8 cellular contexts compared by ENCODE assay signal in genomic region chr19:48970923-48971395, GRCh38. TPM values are rescaled to one million over a fixed set of nuclear protein-coding genes. Genes with fewer than 3 reads are reported as not detected.
DNase-seq lines count a peak whose midpoint lies in the region; ATAC-seq and TF ChIP-seq lines count a peak whose summit lies in the region.

No MANE protein-coding gene starts in this region.

- H3K27me3 ChIP-seq in H7 (ENCODE audit: control insufficient read depth, insufficient read depth, low read length) = no peaks in the 10 kb centered on the region

- intact Hi-C loops in mucosa of descending colon (cut with DNase I, micrococcal nuclease) = loop anchor here in 1 of 2 donors (10.0 kb wide), 1 partner anchor 176 kb away; no protein-coding TSS in a partner anchor

- POLR2A ChIA-PET in activated CD8-positive, alpha-beta T cell treated with anti-CD3 and anti-CD28 coated beads, Interleukin-2, amount 10 ng/mL, durations not matched to agents 7 days and 5 days (lab: Charles Lee) = interaction anchor here (0.8 to 1.2 kb wide), 6 partner anchors 9 to 134 kb away, joined by 3 to 4 read pairs (median 3); partner anchors contain the start of gene GYS1

- CTCF ChIA-PET in activated CD8-positive, alpha-beta T cell treated with anti-CD3 and anti-CD28 coated beads, Interleukin-2, amount 10 ng/mL, durations not matched to agents 7 days and 5 days (lab: Charles Lee) = interaction anchor here (0.6 to 3.4 kb wide), 41 partner anchors 9 to 325 kb away, joined by 3 to 39 read pairs (median 4); partner anchors contain the start of genes BAX, CA11, DHDH and GYS1

- no peak overlapping the region for H3K4me3 ChIP-seq in H7 (ENCODE audit: insufficient read depth, low read depth, low read length)
- H3K4me3 ChIP-seq in mucosa of descending colon = no peak overlapping the region

- H3K9me3 ChIP-seq in mucosa of descending colon = no peaks in the 10 kb centered on the region

- H3K9me3 Mint-ChIP-seq in activated CD8-positive, alpha-beta T cell treated with anti-CD3 and anti-CD28 coated beads, Interleukin-2, amount 10 ng/mL, durations not matched to agents 7 days and 5 days (ENCODE audit: insufficient read depth) = no peaks in the 10 kb centered on the region
- no peaks in the 10 kb centered on the region for H3K9me3 Mint-ChIP-seq in effector memory CD8-positive, alpha-beta T cell

- H3K36me3 ChIP-seq in H7 (replicated peaks; ENCODE audit: control insufficient read depth, insufficient read depth, low read length) (peaks cover 23% of the 10 kb centered on the region), mucosa of descending colon (ENCODE audit: low read depth) (peaks cover 7% of the 10 kb centered on the region)

- H3K4me1 Mint-ChIP-seq in activated CD8-positive, alpha-beta T cell treated with anti-CD3 and anti-CD28 coated beads, Interleukin-2, amount 10 ng/mL, durations not matched to agents 7 days and 5 days (ENCODE audit: low read depth) = peaks cover 31% of the 10 kb centered on the region
- peaks cover 13 to 20% of the 10 kb centered on the region in 2 donors for H3K4me1 Mint-ChIP-seq in effector memory CD8-positive, alpha-beta T cell (ENCODE audit: low read depth in 2 of 2)

- H3K27me3 Mint-ChIP-seq in activated CD8-positive, alpha-beta T cell treated with anti-CD3 and anti-CD28 coated beads, Interleukin-2, amount 10 ng/mL, durations not matched to agents 7 days and 5 days (ENCODE audit: low read depth) = no peaks in the 10 kb centered on the region
- no peaks in the 10 kb centered on the region for H3K27me3 Mint-ChIP-seq in effector memory CD8-positive, alpha-beta T cell

- peaks cover 46% of the 10 kb centered on the region for H3K36me3 Mint-ChIP-seq in activated CD8-positive, alpha-beta T cell treated with anti-CD3 and anti-CD28 coated beads, Interleukin-2, amount 10 ng/mL, durations not matched to agents 7 days and 5 days (ENCODE audit: low read depth)
- peaks cover 47% of the 10 kb centered on the region for H3K36me3 Mint-ChIP-seq in effector memory CD8-positive, alpha-beta T cell (ENCODE audit: insufficient read depth)

- peak; percentile 76 for DNase-seq in AG08396 (ENCODE audit: low spot score)
- peak; percentile 92 for DNase-seq in H7
- DNase-seq in NCI-H774 (lab: John Stamatoyannopoulos, UW) = peak; percentile 11
- DNase-seq in activated CD8-positive, alpha-beta T cell treated with anti-CD3 and anti-CD28 coated beads, Interleukin-2, amount 10 ng/mL, durations not matched to agents 7 days and 5 days = peak; percentile 89
- DNase-seq in effector memory CD8-positive, alpha-beta T cell = peak; percentile 79 to 82 (median 80)
- peak; percentile 80 to 92 (median 85) for DNase-seq in mucosa of descending colon
- DNase-seq in stimulated activated CD8-positive, alpha-beta memory T cell treated with anti-CD3 and anti-CD28 coated beads, Interleukin-7, amount 100 ng/mL, for 24 hours (ENCODE audit: low read depth) = peak; percentile 79

- H3K27ac Mint-ChIP-seq in activated CD8-positive, alpha-beta T cell treated with anti-CD3 and anti-CD28 coated beads, Interleukin-2, amount 10 ng/mL, durations not matched to agents 7 days and 5 days = no peak overlapping the region
- no peak overlapping the region for H3K27ac Mint-ChIP-seq in effector memory CD8-positive, alpha-beta T cell

- peak; percentile 83 for TF ChIP-seq CTCF in mucosa of descending colon (IDR thresholded peaks at IDR 0.05)

- no peak overlapping the region for H3K4me3 Mint-ChIP-seq in activated CD8-positive, alpha-beta T cell treated with anti-CD3 and anti-CD28 coated beads, Interleukin-2, amount 10 ng/mL, durations not matched to agents 7 days and 5 days
- no peak overlapping the region for H3K4me3 Mint-ChIP-seq in effector memory CD8-positive, alpha-beta T cell

- peak; percentile 68 for ATAC-seq in activated CD8-positive, alpha-beta T cell treated with anti-CD3 and anti-CD28 coated beads, Interleukin-2, amount 10 ng/mL, durations not matched to agents 7 days and 5 days
- peak; percentile 86 for ATAC-seq in effector memory CD8-positive, alpha-beta T cell (replicated peaks)
- ATAC-seq in mucosa of descending colon (peak; percentile 80), GM21526 (IDR thresholded peaks at IDR 0.05; ENCODE audit: low FRiP score, unreplicated experiment) (no peak)

- peaks cover 15% of the 10 kb centered on the region for H3K4me1 ChIP-seq in mucosa of descending colon (ENCODE audit: low read depth)

RNA-seq across cellular contexts. Expression of gene FTL, which starts 5.8 kb away (rescaled TPM):
- 2,437 and 3,282 TPM in 2 replicates for total RNA-seq in H7 (2014; rRNA removed; shearing (Covaris generic))
- 1,000 to 10,000 TPM in 1 of 2 experiments, 100 to 1,000 TPM in 1; 971 to 1,027 TPM for total RNA-seq in activated CD8-positive, alpha-beta T cell treated with anti-CD3 and anti-CD28 coated beads, Interleukin-2, amount 10 ng/mL, durations not matched to agents 7 days and 5 days
- 1,000 to 10,000 TPM; 1,659 to 1,792 (median 1,691) TPM for total RNA-seq in mucosa of descending colon

RNA-seq across cellular contexts. Expression of gene BAX, which starts 16.3 kb away (rescaled TPM):
- total RNA-seq in H7 (2014; rRNA removed; shearing (Covaris generic)) = 57.8 and 72.6 TPM in 2 replicates
- total RNA-seq in activated CD8-positive, alpha-beta T cell treated with anti-CD3 and anti-CD28 coated beads, Interleukin-2, amount 10 ng/mL, durations not matched to agents 7 days and 5 days = 100 to 1,000 TPM; 336 to 350 TPM
- 100 to 1,000 TPM in 2 of 3 donors, 10 to 100 TPM in 1; 90.2 to 128 (median 125) TPM for total RNA-seq in mucosa of descending colon

RNA-seq across cellular contexts. Expression of gene GYS1, which starts 22.1 kb away (rescaled TPM):
- 35.2 and 50.2 TPM in 2 replicates for total RNA-seq in H7 (2014; rRNA removed; shearing (Covaris generic))
- 10 to 100 TPM; 54.7 to 57.9 TPM for total RNA-seq in activated CD8-positive, alpha-beta T cell treated with anti-CD3 and anti-CD28 coated beads, Interleukin-2, amount 10 ng/mL, durations not matched to agents 7 days and 5 days
- total RNA-seq in mucosa of descending colon = 10 to 100 TPM; 40.1 to 49.3 (median 40.2) TPM

RNA-seq across cellular contexts. Expression of gene RUVBL2, which starts 22.7 kb away (rescaled TPM):
- 256 and 327 TPM in 2 replicates for total RNA-seq in H7 (2014; rRNA removed; shearing (Covaris generic))
- 100 to 1,000 TPM; 105 to 106 TPM for total RNA-seq in activated CD8-positive, alpha-beta T cell treated with anti-CD3 and anti-CD28 coated beads, Interleukin-2, amount 10 ng/mL, durations not matched to agents 7 days and 5 days
- 10 to 100 TPM; 47.4 to 68.8 (median 57.3) TPM for total RNA-seq in mucosa of descending colon

RNA-seq across cellular contexts. Expression of gene DHDH, which starts 37.5 kb away (rescaled TPM):
- total RNA-seq in H7 (2014; rRNA removed; shearing (Covaris generic)) = not detected in 2 replicates
- 1 to 10 TPM; 1.6 to 1.9 TPM for total RNA-seq in activated CD8-positive, alpha-beta T cell treated with anti-CD3 and anti-CD28 coated beads, Interleukin-2, amount 10 ng/mL, durations not matched to agents 7 days and 5 days
- total RNA-seq in mucosa of descending colon = under 1 TPM in 1 of 3 donors, not detected in 2; 0.52 TPM

Comparison
In these comparisons a context has a peak if more than half of its experiments do, and no peak if none do; other contexts are left out.
1. DNase-seq: peak in every context shown above with its lines; median percentile 92 in H7; 89 in activated CD8-positive, alpha-beta T cell treated with anti-CD3 and anti-CD28 coated beads, Interleukin-2, amount 10 ng/mL, durations not matched to agents 7 days and 5 days; 85 in mucosa of descending colon; 80 in effector memory CD8-positive, alpha-beta T cell; 79 in stimulated activated CD8-positive, alpha-beta memory T cell treated with anti-CD3 and anti-CD28 coated beads, Interleukin-7, amount 100 ng/mL, for 24 hours; 76 in AG08396; 11 in NCI-H774.